Comparison of ENCODE assay signal across 1 cellular context in the genomic region with DNA sequence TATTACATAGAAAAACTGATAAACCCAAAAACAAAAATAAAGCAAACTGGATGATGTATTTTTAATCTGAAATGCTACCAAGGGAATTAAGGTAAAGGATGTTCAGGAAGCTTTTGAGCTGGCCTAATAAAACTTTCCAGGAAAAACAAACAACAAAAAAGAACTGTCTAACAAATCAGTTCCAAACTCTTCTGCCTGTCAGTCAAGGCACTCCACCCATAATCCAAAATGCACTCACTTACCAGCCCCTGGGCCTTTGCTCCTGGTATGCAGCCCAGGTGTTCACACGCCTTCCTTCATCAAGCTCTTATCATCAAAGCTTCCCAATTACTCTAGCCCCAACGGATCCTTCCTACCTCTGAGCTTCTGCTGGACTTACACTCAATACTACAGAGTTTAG.
TF ChIP-seq lines count a peak whose summit lies in the region.

No MANE protein-coding gene starts in this region.

TF ChIP-seq in HepG2, 621 proteins besides CTCF, POLR2A, EP300 and RAD21:
- TF ChIP-seq TBP (CRISPR knock-in tag; IDR thresholded peaks at IDR 0.05) (no peak), ZNF3 (CRISPR knock-in tag; IDR thresholded peaks at IDR 0.05) (peak; percentile 88), BCL6 (CRISPR knock-in tag; IDR thresholded peaks at IDR 0.05) (peak; percentile 72)
